In genomic region chr17:36229644-36230043, GRCh38 we compare ENCODE assay signal across 12 cellular contexts. TPM values are rescaled to one million over a fixed set of nuclear protein-coding genes. Genes with fewer than 3 reads are reported as not detected.
DNase-seq lines count a peak whose midpoint lies in the region; ATAC-seq and TF ChIP-seq lines count a peak whose summit lies in the region.
"Not testable (repeated sequence)": the region's sequence is repeated elsewhere in the genome, so short reads cannot be mapped to it uniquely, and the experiment has no call there.
"Had no signal": no experiment of that assay in that cellular context is flagged by ENCODE, and none has a peak within 500 bp of the region (broad histone marks: within the 10 kb centered on the region; RNA-seq: fewer than 3 reads in every experiment).

No MANE protein-coding gene starts in this region.

- not testable (repeated sequence) for H3K4me1 Mint-ChIP-seq in activated CD4-positive, alpha-beta memory T cell treated with anti-CD3 and anti-CD28 coated beads for 36 hours (ENCODE audit: low read depth); activated naive CD8-positive, alpha-beta T cell treated with anti-CD3 and anti-CD28 coated beads for 36 hours; glutamatergic neuron (ENCODE audit: low read depth, unreplicated experiment); naive B cell

- H3K9me3 Mint-ChIP-seq in activated CD4-positive, alpha-beta memory T cell treated with anti-CD3 and anti-CD28 coated beads for 36 hours; activated naive CD8-positive, alpha-beta T cell treated with anti-CD3 and anti-CD28 coated beads for 36 hours; glutamatergic neuron (ENCODE audit: unreplicated experiment); naive B cell: not testable (repeated sequence)

- TF ChIP-seq CTCF in AG09309 (IDR thresholded peaks at IDR 0.05; ENCODE audit: control insufficient read depth, insufficient read depth, low read depth, low read length, missing control alignments), result peak; percentile 24
- TF ChIP-seq CTCF in GM13977 (IDR thresholded peaks at IDR 0.05; ENCODE audit: extremely low read depth, insufficient read depth, missing control alignments), result peak; percentile 16
- TF ChIP-seq CTCF in OCI-LY7 (conservative IDR thresholded peaks at IDR 0.05; ENCODE audit: low read length), result peak; percentile 52; the same call in 1 of the 2 replicates
- not testable (repeated sequence) for TF ChIP-seq CTCF in glutamatergic neuron (IDR thresholded peaks at IDR 0.05; ENCODE audit: partially characterized antibody, unreplicated experiment)

- in situ Hi-C loops in GM13977 (cut with MboI; ENCODE audit: low pct_unique_long_range_greater_than_20kb, low sequenced_read_pairs, unreplicated experiment), result not testable (repeated sequence)

- not testable (repeated sequence) for H4K20me1 ChIP-seq in OCI-LY7 (ENCODE audit: insufficient read depth, low read length)

- H3K27me3 Mint-ChIP-seq in activated CD4-positive, alpha-beta memory T cell treated with anti-CD3 and anti-CD28 coated beads for 36 hours; activated naive CD8-positive, alpha-beta T cell treated with anti-CD3 and anti-CD28 coated beads for 36 hours; glutamatergic neuron (ENCODE audit: unreplicated experiment); naive B cell: not testable (repeated sequence)

- H3K27ac ChIP-seq in OCI-LY7 (ENCODE audit: low read depth, low read length, poor library complexity, severe bottlenecking), result not testable (repeated sequence)

- ATAC-seq in naive B cell (ENCODE audit: low read depth in 2 of 2), result not testable (repeated sequence)

- H3K79me2 ChIP-seq in OCI-LY7 (ENCODE audit: insufficient read depth, low read depth, low read length), result not testable (repeated sequence)

- H3K4me3 Mint-ChIP-seq in activated CD4-positive, alpha-beta memory T cell treated with anti-CD3 and anti-CD28 coated beads for 36 hours; activated naive CD8-positive, alpha-beta T cell treated with anti-CD3 and anti-CD28 coated beads for 36 hours; glutamatergic neuron (ENCODE audit: unreplicated experiment); naive B cell: not testable (repeated sequence)

- H3K9me2 ChIP-seq in OCI-LY7 (ENCODE audit: insufficient read depth, low read length), result not testable (repeated sequence)

- not testable (repeated sequence) for H3K36me3 Mint-ChIP-seq in activated CD4-positive, alpha-beta memory T cell treated with anti-CD3 and anti-CD28 coated beads for 36 hours; activated naive CD8-positive, alpha-beta T cell treated with anti-CD3 and anti-CD28 coated beads for 36 hours; glutamatergic neuron (ENCODE audit: unreplicated experiment); naive B cell

- H3K4me2 ChIP-seq in OCI-LY7 (ENCODE audit: low read length), result not testable (repeated sequence)

- not testable (repeated sequence) for DNase-seq in AG09309 (ENCODE audit: low read depth); GM13977 (ENCODE audit: low spot score); OCI-LY7 (ENCODE audit: low spot score)
- DNase-seq in activated CD4-positive, alpha-beta memory T cell treated with anti-CD3 and anti-CD28 coated beads for 36 hours, result peak; percentile 33
- peak; percentile 22 for DNase-seq in activated naive CD8-positive, alpha-beta T cell treated with anti-CD3 and anti-CD28 coated beads for 36 hours
- peak; percentile 50 for DNase-seq in glutamatergic neuron
- DNase-seq in naive B cell, result peak; percentile 6
- peak; percentile 35 for DNase-seq in stimulated activated CD4-positive, alpha-beta T cell treated with anti-CD3 and anti-CD28 coated beads, Interleukin-15, amount 100 ng/mL, for 24 hours

- CTCF ChIA-PET in OCI-LY7 (lab: Charles Lee; ENCODE audit: unreplicated experiment); activated CD4-positive, alpha-beta memory T cell treated with anti-CD3 and anti-CD28 coated beads for 36 hours (lab: Charles Lee): not testable (repeated sequence)

- H3K9me3 ChIP-seq in OCI-LY7 (ENCODE audit: low read length), result not testable (repeated sequence)

- H2AFZ ChIP-seq in OCI-LY7 (ENCODE audit: low read length), result not testable (repeated sequence)

- H3K4me1 ChIP-seq in OCI-LY7 (ENCODE audit: insufficient read depth, low read length, poor library complexity, severe bottlenecking), result not testable (repeated sequence)

- H3K4me3 ChIP-seq in AG09309 (ENCODE audit: control insufficient read depth, low read depth, low read length); OCI-LY7 (ENCODE audit: low read depth, low read length, poor library complexity, severe bottlenecking): not testable (repeated sequence)

- not testable (repeated sequence) for H3K27ac Mint-ChIP-seq in activated CD4-positive, alpha-beta memory T cell treated with anti-CD3 and anti-CD28 coated beads for 36 hours; activated naive CD8-positive, alpha-beta T cell treated with anti-CD3 and anti-CD28 coated beads for 36 hours; glutamatergic neuron (ENCODE audit: unreplicated experiment); naive B cell

- H3K36me3 ChIP-seq in OCI-LY7 (ENCODE audit: insufficient read depth, low read length), result not testable (repeated sequence)

- not testable (repeated sequence) for BruUV-seq in OCI-LY7 (replicated peaks; lab: Mats Ljungman, UMichigan)

- POLR2A ChIA-PET in OCI-LY7 (lab: Charles Lee); activated CD4-positive, alpha-beta memory T cell treated with anti-CD3 and anti-CD28 coated beads for 36 hours (lab: Charles Lee): not testable (repeated sequence)

- intact Hi-C loops in OCI-LY7 (cut with micrococcal nuclease; ENCODE audit: unreplicated experiment); activated CD4-positive, alpha-beta memory T cell treated with anti-CD3 and anti-CD28 coated beads for 36 hours (cut with micrococcal nuclease): not testable (repeated sequence)

RNA-seq across cellular contexts. Expression of gene CCL4L2, which starts 18.8 kb away (rescaled TPM):
- total RNA-seq in OCI-LY7 (2014; rRNA removed; shearing (Covaris generic)), result 0.50 TPM in 1 of 2 replicates, not detected in the other
- total RNA-seq in OCI-LY7 (2022), result not detected in 2 replicates
- total RNA-seq in activated CD4-positive, alpha-beta memory T cell treated with anti-CD3 and anti-CD28 coated beads for 36 hours, result 10 to 100 TPM; 48.9 to 58.6 TPM
- total RNA-seq in activated naive CD8-positive, alpha-beta T cell treated with anti-CD3 and anti-CD28 coated beads for 36 hours, result 1 to 10 TPM; 4.4 to 5.5 TPM
- not detected for total RNA-seq in glutamatergic neuron (ENCODE audit: unreplicated experiment)
- polyA plus RNA-seq in naive B cell (ENCODE audit: low read depth in 6 of 6), result 1 to 10 TPM in 2 of 6 donors, not detected in 4; 1.6 to 6.6 TPM
- total RNA-seq: Calu3, G401, H1, M059J had no signal
- polyA plus RNA-seq: H1 had no signal

RNA-seq across cellular contexts. Expression of gene CCL3L1, which starts 33.1 kb away (rescaled TPM):
- total RNA-seq in OCI-LY7 (2014; rRNA removed; shearing (Covaris generic)), result 0.10 TPM in 1 of 2 replicates, not detected in the other
- 0.44 TPM in 1 of 2 replicates, not detected in the other for total RNA-seq in OCI-LY7 (2022)
- 10 to 100 TPM; 23.8 to 24.5 TPM for total RNA-seq in activated CD4-positive, alpha-beta memory T cell treated with anti-CD3 and anti-CD28 coated beads for 36 hours
- total RNA-seq in activated naive CD8-positive, alpha-beta T cell treated with anti-CD3 and anti-CD28 coated beads for 36 hours, result 1 to 10 TPM; 2.9 to 3.2 TPM
- 6.3 TPM for total RNA-seq in glutamatergic neuron (ENCODE audit: unreplicated experiment)
- 1 to 10 TPM in 1 of 6 donors, under 1 TPM in 3, not detected in 2; 0.48 to 1.5 (median 0.71) TPM for polyA plus RNA-seq in naive B cell (ENCODE audit: low read depth in 6 of 6)
- total RNA-seq: Calu3, G401, H1, M059J had no signal

RNA-seq across cellular contexts. Expression of gene TBC1D3I, which starts 34.7 kb away (rescaled TPM):
- 0.19 TPM in 1 of 2 replicates, not detected in the other for total RNA-seq in OCI-LY7 (2014; rRNA removed; shearing (Covaris generic))
- total RNA-seq in OCI-LY7 (2022) (0.55 and 0.79 TPM in 2 replicates), glutamatergic neuron (ENCODE audit: unreplicated experiment) (3.0 TPM)
- total RNA-seq in activated CD4-positive, alpha-beta memory T cell treated with anti-CD3 and anti-CD28 coated beads for 36 hours, result under 1 TPM in 1 of 2 experiments, not detected in 1; 0.14 TPM
- total RNA-seq in activated naive CD8-positive, alpha-beta T cell treated with anti-CD3 and anti-CD28 coated beads for 36 hours, result not detected
- under 1 TPM in 2 of 6 donors, not detected in 4; 0.22 to 0.36 TPM for polyA plus RNA-seq in naive B cell (ENCODE audit: low read depth in 6 of 6)
- total RNA-seq: G401, H1 had no signal

RNA-seq across cellular contexts. Expression of gene TBC1D3B, which starts 53.2 kb away (rescaled TPM):
- total RNA-seq in OCI-LY7 (2014; rRNA removed; shearing (Covaris generic)), result 1.5 and 3.0 TPM in 2 replicates
- total RNA-seq in OCI-LY7 (2022) (12.8 and 13.8 TPM in 2 replicates), glutamatergic neuron (ENCODE audit: unreplicated experiment) (37.3 TPM)
- total RNA-seq in activated CD4-positive, alpha-beta memory T cell treated with anti-CD3 and anti-CD28 coated beads for 36 hours, result 1 to 10 TPM; 5.6 to 8.1 TPM
- total RNA-seq in activated naive CD8-positive, alpha-beta T cell treated with anti-CD3 and anti-CD28 coated beads for 36 hours, result 1 to 10 TPM; 2.0 to 2.6 TPM
- under 1 TPM in 1 of 6 donors, not detected in 5; 0.73 TPM for polyA plus RNA-seq in naive B cell (ENCODE audit: low read depth in 6 of 6)
- total RNA-seq: G401, M059J had no signal

Comparison
In these comparisons a context has a peak if more than half of its experiments do, and no peak if none do; other contexts are left out.
1. RNA of gene CCL4L2, which starts 18.8 kb away (total RNA-seq): 48.9 to 58.6 TPM in activated CD4-positive, alpha-beta memory T cell treated with anti-CD3 and anti-CD28 coated beads for 36 hours; 4.4 to 5.5 TPM in activated naive CD8-positive, alpha-beta T cell treated with anti-CD3 and anti-CD28 coated beads for 36 hours, 0.50 TPM in OCI-LY7 and not detected in glutamatergic neuron (single experiment); every median in the first group is over 4 times any median in the second.